In the genomic region with DNA sequence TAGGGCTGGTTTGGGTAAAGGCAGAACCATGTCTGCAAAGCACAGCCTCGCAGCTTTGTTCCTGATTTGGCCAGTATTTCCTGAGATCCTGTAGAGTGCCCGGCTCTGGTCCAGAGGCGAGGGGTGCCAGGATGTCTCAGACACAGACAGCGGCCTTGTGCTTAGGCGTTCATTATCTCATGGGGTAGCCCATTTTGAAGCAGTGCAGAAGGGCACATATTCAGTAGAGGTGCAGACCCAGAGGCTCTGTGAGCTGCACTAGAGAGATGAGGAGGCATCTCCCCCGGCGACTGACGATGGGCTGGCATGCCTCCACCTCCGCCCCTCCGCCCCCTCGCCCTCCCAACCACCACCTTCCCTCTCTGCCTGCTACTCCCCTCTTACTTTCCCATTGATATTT, we compare ENCODE assay signal across 23 cellular contexts.
"Had no signal": no experiment of that assay in that cellular context is flagged by ENCODE, and none has a peak within 500 bp of the region (broad histone marks: within the 10 kb centered on the region; RNA-seq: fewer than 3 reads in every experiment).

No MANE protein-coding gene starts in this region.

- H3K9me3 ChIP-seq: gastrocnemius medialis, heart right ventricle, left lung, prostate gland, spleen, tibial nerve, upper lobe of right lung, vagina had no signal

- H3K9me3 Mint-ChIP-seq: naive B cell; nephron progenitor cell; stimulated activated memory B cell treated with anti-CD40 and anti-IgM and Interleukin-4, amounts not matched to agents 10 μg/mL and 1 μg/mL and 100 μg/mL, for 72 hours; stimulated activated naive CD8-positive, alpha-beta T cell treated with anti-CD3 and anti-CD28 coated beads, Interleukin-15, Interleukin-2, amounts not matched to agents 100 ng/mL and 50 ng/mL, for 24 hours had no signal

- H3K27ac ChIP-seq: gastrocnemius medialis, heart right ventricle, left lung, parathyroid adenoma, prostate gland, tibial nerve, upper lobe of right lung, vagina had no signal

- H3K36me3 Mint-ChIP-seq: naive B cell; stimulated activated memory B cell treated with anti-CD40 and anti-IgM and Interleukin-4, amounts not matched to agents 10 μg/mL and 1 μg/mL and 100 μg/mL, for 72 hours had no signal

- H3K4me1 Mint-ChIP-seq: naive B cell; stimulated activated memory B cell treated with anti-CD40 and anti-IgM and Interleukin-4, amounts not matched to agents 10 μg/mL and 1 μg/mL and 100 μg/mL, for 72 hours had no signal

- DNase-seq: cortex of kidney; effector memory CD4-positive, alpha-beta T cell; gastrocnemius medialis; heart right ventricle; islet precursor cell; left lung; mesendoderm; naive B cell; nephron progenitor cell; spleen; stimulated activated CD4-positive, alpha-beta T cell treated with anti-CD3 and anti-CD28 coated beads, Interleukin-15, amount 100 ng/mL, for 24 hours; stimulated activated CD4-positive, alpha-beta T cell treated with anti-CD3 and anti-CD28 coated beads, Interleukin-1b, Interleukin-23, amount 100 ng/mL, for 48 hours; stimulated activated CD4-positive, alpha-beta T cell treated with anti-CD3 and anti-CD28 coated beads, Interleukin-4, amount 100 ng/mL, for 24 hours; upper lobe of right lung had no signal

- H2AFZ ChIP-seq: parathyroid adenoma had no signal

- H3K27ac Mint-ChIP-seq: naive B cell; nephron progenitor cell; stimulated activated memory B cell treated with anti-CD40 and anti-IgM and Interleukin-4, amounts not matched to agents 10 μg/mL and 1 μg/mL and 100 μg/mL, for 72 hours; stimulated activated naive CD8-positive, alpha-beta T cell treated with anti-CD3 and anti-CD28 coated beads, Interleukin-15, Interleukin-2, amounts not matched to agents 100 ng/mL and 50 ng/mL, for 24 hours had no signal

- H3K4me1 ChIP-seq: parathyroid adenoma, prostate gland, upper lobe of right lung had no signal

- H3K27me3 ChIP-seq: gastrocnemius medialis, tibial nerve, upper lobe of right lung, vagina had no signal

- H3K36me3 ChIP-seq: gastrocnemius medialis, heart right ventricle, left lung, prostate gland, spleen, tibial nerve, upper lobe of right lung, vagina had no signal

- H3K4me3 Mint-ChIP-seq: naive B cell; nephron progenitor cell; stimulated activated memory B cell treated with anti-CD40 and anti-IgM and Interleukin-4, amounts not matched to agents 10 μg/mL and 1 μg/mL and 100 μg/mL, for 72 hours; stimulated activated naive CD8-positive, alpha-beta T cell treated with anti-CD3 and anti-CD28 coated beads, Interleukin-15, Interleukin-2, amounts not matched to agents 100 ng/mL and 50 ng/mL, for 24 hours had no signal

- H3K4me3 ChIP-seq: gastrocnemius medialis, heart right ventricle, left lung, lung, prostate gland, spleen, tibial nerve, upper lobe of right lung, vagina had no signal

- H3K79me2 ChIP-seq: parathyroid adenoma had no signal

- ATAC-seq: esophagus mucosa; gastrocnemius medialis; left lung; sciatic nerve; stimulated activated memory B cell treated with anti-CD40 and anti-IgM and Interleukin-4, amounts not matched to agents 10 μg/mL and 1 μg/mL and 100 μg/mL, for 72 hours; upper lobe of right lung had no signal
